Comparison of ENCODE assay signal across 1 cellular context in genomic region chr2:63741884-63742583, GRCh38.
TF ChIP-seq lines count a peak whose summit lies in the region.

No MANE protein-coding gene starts in this region.

TF ChIP-seq in SK-N-SH, 30 proteins besides CTCF, POLR2A, EP300 and RAD21 (continued from another document):
- TF ChIP-seq USF1 (IDR thresholded peaks at IDR 0.05; ENCODE audit: borderline replicate concordance, low read depth) (no peak), MEF2A (IDR thresholded peaks at IDR 0.05; ENCODE audit: borderline replicate concordance, low read depth) (peak; percentile 28; the same call in 1 of the 2 replicates), TCF12 (IDR thresholded peaks at IDR 0.05) (peak; percentile 88), POLR2AphosphoS5 (IDR thresholded peaks at IDR 0.05; ENCODE audit: low read depth, low read length) (peak; percentile 63; the same call in 1 of the 2 replicates), SMC3 (IDR thresholded peaks at IDR 0.05; ENCODE audit: low read depth, low read length) (no peak), YY1 (IDR thresholded peaks at IDR 0.05; ENCODE audit: low read depth) (no peak), TEAD4 (IDR thresholded peaks at IDR 0.05; ENCODE audit: borderline replicate concordance, insufficient read depth) (peak; percentile 78; the same call in 1 of the 2 replicates), JUND (IDR thresholded peaks at IDR 0.05) (peak; percentile 86), RFX5 (IDR thresholded peaks at IDR 0.05; ENCODE audit: low read length) (no peak), RCOR1 (IDR thresholded peaks at IDR 0.05; ENCODE audit: low read length) (peak; percentile 16; the same call in 1 of the 2 replicates)
- TF ChIP-seq, protein P1, sequence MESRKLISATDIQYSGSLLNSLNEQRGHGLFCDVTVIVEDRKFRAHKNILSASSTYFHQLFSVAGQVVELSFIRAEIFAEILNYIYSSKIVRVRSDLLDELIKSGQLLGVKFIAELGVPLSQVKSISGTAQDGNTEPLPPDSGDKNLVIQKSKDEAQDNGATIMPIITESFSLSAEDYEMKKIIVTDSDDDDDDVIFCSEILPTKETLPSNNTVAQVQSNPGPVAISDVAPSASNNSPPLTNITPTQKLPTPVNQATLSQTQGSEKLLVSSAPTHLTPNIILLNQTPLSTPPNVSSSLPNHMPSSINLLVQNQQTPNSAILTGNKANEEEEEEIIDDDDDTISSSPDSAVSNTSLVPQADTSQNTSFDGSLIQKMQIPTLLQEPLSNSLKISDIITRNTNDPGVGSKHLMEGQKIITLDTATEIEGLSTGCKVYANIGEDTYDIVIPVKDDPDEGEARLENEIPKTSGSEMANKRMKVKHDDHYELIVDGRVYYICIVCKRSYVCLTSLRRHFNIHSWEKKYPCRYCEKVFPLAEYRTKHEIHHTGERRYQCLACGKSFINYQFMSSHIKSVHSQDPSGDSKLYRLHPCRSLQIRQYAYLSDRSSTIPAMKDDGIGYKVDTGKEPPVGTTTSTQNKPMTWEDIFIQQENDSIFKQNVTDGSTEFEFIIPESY (IDR thresholded peaks at IDR 0.05; ENCODE audit: borderline replicate concordance, low read depth): peak; percentile 40; the same call in 1 of the 2 replicates
- TF ChIP-seq, protein P2, sequence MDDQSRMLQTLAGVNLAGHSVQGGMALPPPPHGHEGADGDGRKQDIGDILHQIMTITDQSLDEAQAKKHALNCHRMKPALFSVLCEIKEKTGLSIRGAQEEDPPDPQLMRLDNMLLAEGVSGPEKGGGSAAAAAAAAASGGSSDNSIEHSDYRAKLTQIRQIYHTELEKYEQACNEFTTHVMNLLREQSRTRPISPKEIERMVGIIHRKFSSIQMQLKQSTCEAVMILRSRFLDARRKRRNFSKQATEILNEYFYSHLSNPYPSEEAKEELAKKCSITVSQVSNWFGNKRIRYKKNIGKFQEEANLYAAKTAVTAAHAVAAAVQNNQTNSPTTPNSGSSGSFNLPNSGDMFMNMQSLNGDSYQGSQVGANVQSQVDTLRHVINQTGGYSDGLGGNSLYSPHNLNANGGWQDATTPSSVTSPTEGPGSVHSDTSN (IDR thresholded peaks at IDR 0.05): peak; percentile 93
